Comparison of ENCODE assay signal across 22 cellular contexts in genomic region chr4:76892001-76892400, GRCh38. TPM values are rescaled to one million over a fixed set of nuclear protein-coding genes. Genes with fewer than 3 reads are reported as not detected.
A peak's percentile ranks its signal among the peaks of the same experiment; 100 is the strongest.
DNase-seq lines count a peak whose midpoint lies in the region; ATAC-seq and TF ChIP-seq lines count a peak whose summit lies in the region.
"Had no signal": no experiment of that assay in that cellular context is flagged by ENCODE, and none has a peak within 500 bp of the region (broad histone marks: within the 10 kb centered on the region; RNA-seq: fewer than 3 reads in every experiment).

No MANE protein-coding gene starts in this region.

- H3K27ac ChIP-seq in PC-9 (peak overlapping the region; percentile 93), esophagus squamous epithelium (peak overlapping the region in 3 of 4 donors; percentile 19 to 63 (median 62)), smooth muscle cell (ENCODE audit: low read depth) (peak overlapping the region; percentile 88), endodermal cell (ENCODE audit: low read depth, low read length) (no peak overlapping the region), neural progenitor cell (no peak overlapping the region), gastrocnemius medialis (no peak overlapping the region)
- H3K27ac ChIP-seq: BLaER1 treated with 17β-estradiol and CSF1 and Interleukin-3, amounts not matched to agents 10 nM and 100 nM; SK-N-MC had no signal

- ATAC-seq in gastrocnemius medialis = no peak
- ATAC-seq: HCT116 had no signal

- H3K4me3 ChIP-seq in PC-9 = no peak overlapping the region
- H3K4me3 ChIP-seq in esophagus squamous epithelium = no peak overlapping the region
- H3K4me3 ChIP-seq in smooth muscle cell = no peak overlapping the region
- H3K4me3 ChIP-seq in endodermal cell (ENCODE audit: low read length) = no peak overlapping the region
- no peak overlapping the region for H3K4me3 ChIP-seq in neural progenitor cell
- no peak overlapping the region for H3K4me3 ChIP-seq in gastrocnemius medialis
- H3K4me3 ChIP-seq: BLaER1 treated with 17β-estradiol and CSF1 and Interleukin-3, amounts not matched to agents 10 nM and 100 nM; SK-N-MC had no signal

- BruUV-seq in PC-9 (replicated peaks; lab: Mats Ljungman, UMichigan) = TSS peak; percentile 1

- H3K9me3 ChIP-seq in PC-9 (ENCODE audit: insufficient read depth, low read depth) (no peaks in the 10 kb centered on the region), esophagus squamous epithelium (no peaks in the 10 kb centered on the region), smooth muscle cell (replicated peaks; ENCODE audit: low read depth) (no peaks in the 10 kb centered on the region), endodermal cell (ENCODE audit: control insufficient read depth, low read length) (no peaks in the 10 kb centered on the region), neural progenitor cell (ENCODE audit: low read depth) (no peaks in the 10 kb centered on the region), gastrocnemius medialis (no peaks in the 10 kb centered on the region)

- H3K9me3 Mint-ChIP-seq in endodermal cell (no peaks in the 10 kb centered on the region), neural progenitor cell (peaks cover 6% of the 10 kb centered on the region)
- H3K9me3 Mint-ChIP-seq: CD4-positive, alpha-beta T cell had no signal

- H3K27me3 Mint-ChIP-seq in endodermal cell (ENCODE audit: insufficient read depth) (peaks cover 62% of the 10 kb centered on the region), neural progenitor cell (ENCODE audit: insufficient read depth, low read depth) (peaks cover 13% of the 10 kb centered on the region)

- peaks cover 9% of the 10 kb centered on the region for H3F3A ChIP-seq in PC-9 (ENCODE audit: insufficient read depth, low read depth)
- peaks cover 5% of the 10 kb centered on the region for H3F3A ChIP-seq in smooth muscle cell (ENCODE audit: low read depth)
- H3F3A ChIP-seq in neural progenitor cell (ENCODE audit: low read depth) = peaks cover 6% of the 10 kb centered on the region

- H3K27me3 ChIP-seq in PC-9 (ENCODE audit: insufficient read depth, low read depth) (no peaks in the 10 kb centered on the region), esophagus squamous epithelium (peaks cover 0 to 22% (median 0%) of the 10 kb centered on the region in 4 donors), smooth muscle cell (ENCODE audit: low read depth) (peaks cover 21% of the 10 kb centered on the region), endodermal cell (ENCODE audit: control insufficient read depth, insufficient read depth, low read length, poor library complexity, severe bottlenecking) (peaks cover 66% of the 10 kb centered on the region), neural progenitor cell (peaks cover 62% of the 10 kb centered on the region), gastrocnemius medialis (peaks cover 19 to 29% (median 19%) of the 10 kb centered on the region in 3 donors)

- no peaks in the 10 kb centered on the region for H4K20me1 ChIP-seq in PC-9 (ENCODE audit: insufficient read depth)
- no peaks in the 10 kb centered on the region for H4K20me1 ChIP-seq in smooth muscle cell (ENCODE audit: low read depth)
- no peaks in the 10 kb centered on the region for H4K20me1 ChIP-seq in neural progenitor cell (ENCODE audit: low read depth)
- H4K20me1 ChIP-seq: BLaER1 treated with 17β-estradiol and CSF1 and Interleukin-3, amounts not matched to agents 10 nM and 100 nM had no signal

- H3K4me1 ChIP-seq in PC-9 (replicated peaks; ENCODE audit: insufficient read depth) (peaks cover 35% of the 10 kb centered on the region), esophagus squamous epithelium (peaks cover 4 to 26% (median 7%) of the 10 kb centered on the region in 3 donors), smooth muscle cell (ENCODE audit: low read depth) (peaks cover 4% of the 10 kb centered on the region), endodermal cell (ENCODE audit: control insufficient read depth, insufficient read depth, low read length) (no peaks in the 10 kb centered on the region), neural progenitor cell (peaks cover 11% of the 10 kb centered on the region), gastrocnemius medialis (peaks cover 0 to 4% of the 10 kb centered on the region in 2 donors)

- peak overlapping the region; percentile 66 for H3K9ac ChIP-seq in smooth muscle cell (ENCODE audit: low read depth)
- H3K9ac ChIP-seq in endodermal cell (ENCODE audit: extremely low read depth, low read length, poor library complexity, severe bottlenecking) = no peak overlapping the region
- no peak overlapping the region for H3K9ac ChIP-seq in neural progenitor cell
- H3K9ac ChIP-seq: BLaER1 treated with 17β-estradiol and CSF1 and Interleukin-3, amounts not matched to agents 10 nM and 100 nM had no signal

- TF ChIP-seq CTCF in PC-9 (conservative IDR thresholded peaks at IDR 0.05) = no peak
- TF ChIP-seq CTCF in esophagus squamous epithelium (IDR thresholded peaks at IDR 0.05) = no peak
- no peak for TF ChIP-seq CTCF in smooth muscle cell (IDR thresholded peaks at IDR 0.05; ENCODE audit: borderline replicate concordance, insufficient read depth, poor library complexity, severe bottlenecking)
- no peak for TF ChIP-seq CTCF in endodermal cell (conservative IDR thresholded peaks at IDR 0.05)
- TF ChIP-seq CTCF in neural progenitor cell (IDR thresholded peaks at IDR 0.05) = no peak
- TF ChIP-seq CTCF in gastrocnemius medialis (IDR thresholded peaks at IDR 0.05 in 4 of 5, conservative IDR thresholded peaks at IDR 0.05 in 1 of 5) = no peak

- H3K4me3 Mint-ChIP-seq in endodermal cell (no peak overlapping the region), neural progenitor cell (no peak overlapping the region)
- H3K4me3 Mint-ChIP-seq: CD4-positive, alpha-beta T cell had no signal

- peaks cover 3% of the 10 kb centered on the region for H3K4me1 Mint-ChIP-seq in endodermal cell
- H3K4me1 Mint-ChIP-seq in neural progenitor cell = no peaks in the 10 kb centered on the region

- intact Hi-C loops in PC-9 (cut with micrococcal nuclease; ENCODE audit: unreplicated experiment) = loop anchor here (2.0 kb wide), 1 partner anchor 109 kb away; no protein-coding TSS in a partner anchor
- intact Hi-C loops in esophagus squamous epithelium (cut with DNase I) = no loop called here
- intact Hi-C loops in gastrocnemius medialis (cut with DNase I; ENCODE audit: low total_unique reads) = no loop called here

- TF ChIP-seq POLR2A in esophagus squamous epithelium (IDR thresholded peaks at IDR 0.05) (no peak), gastrocnemius medialis (IDR thresholded peaks at IDR 0.05) (no peak)

- H3K36me3 ChIP-seq in PC-9 (ENCODE audit: low read depth) (no peaks in the 10 kb centered on the region), esophagus squamous epithelium (no peaks in the 10 kb centered on the region), smooth muscle cell (ENCODE audit: low read depth) (no peaks in the 10 kb centered on the region), endodermal cell (ENCODE audit: control insufficient read depth, insufficient read depth, low read length) (no peaks in the 10 kb centered on the region), neural progenitor cell (no peaks in the 10 kb centered on the region), gastrocnemius medialis (no peaks in the 10 kb centered on the region)

- H3K36me3 Mint-ChIP-seq in endodermal cell (ENCODE audit: low read depth) (no peaks in the 10 kb centered on the region), neural progenitor cell (no peaks in the 10 kb centered on the region)

- peak overlapping the region; percentile 67 for H3K4me2 ChIP-seq in PC-9
- peak overlapping the region; percentile 42 for H3K4me2 ChIP-seq in smooth muscle cell
- no peak overlapping the region for H3K4me2 ChIP-seq in neural progenitor cell
- H3K4me2 ChIP-seq: BLaER1 treated with 17β-estradiol and CSF1 and Interleukin-3, amounts not matched to agents 10 nM and 100 nM had no signal

- H3K9me2 ChIP-seq in PC-9 (ENCODE audit: insufficient read depth) = no peaks in the 10 kb centered on the region; the same call in 1 of the 2 replicates

- 32 to 43% methylated on average over 1 of the region's 1 CpG for WGBS in esophagus squamous epithelium, 2 donors
- WGBS in smooth muscle cell (ENCODE audit: low lambda C conversion rate) = 10% methylated on average over 1 of the region's 1 CpG
- WGBS in endodermal cell (ENCODE audit: insufficient coverage in 1 of 2, insufficient read length in 1 of 2), 2 experiments = 70 to 86% methylated on average over 1 of the region's 1 CpG

- no peak overlapping the region for H3K27ac Mint-ChIP-seq in endodermal cell
- no peak overlapping the region for H3K27ac Mint-ChIP-seq in neural progenitor cell
- H3K27ac Mint-ChIP-seq: CD4-positive, alpha-beta T cell had no signal

- CTCF ChIA-PET in PC-9 (lab: Charles Lee) = interaction anchor here (0.6 kb wide), 1 partner anchor 66 kb away, joined by 5 read pairs; no protein-coding TSS in a partner anchor

- DNase-seq in EH (ENCODE audit: low read depth) (peak; percentile 34), PC-9 (peak in 1 of 2 experiments; percentile 37), esophagus squamous epithelium (lab: John Stamatoyannopoulos, UW) (no peak), smooth muscle cell (lab: John Stamatoyannopoulos, UW; ENCODE audit: unreplicated experiment) (no peak), endodermal cell (no peak), neural progenitor cell (ENCODE audit: low spot score) (no peak), gastrocnemius medialis (no peak)
- DNase-seq: CD4-positive, alpha-beta T cell; Karpas-422; MV-4-11; NCI-H1105 treated with DMSO at 0.1 percent for 48 hours; NCI-H2029; NCI-H2227 treated with DMSO at 0.1 percent for 48 hours; NCI-H510A; NCI-H69; SIG-M5 had no signal

- peaks cover 13% of the 10 kb centered on the region for H3K79me2 ChIP-seq in PC-9 (ENCODE audit: low read depth)
- no peaks in the 10 kb centered on the region for H3K79me2 ChIP-seq in smooth muscle cell (ENCODE audit: low read depth)
- H3K79me2 ChIP-seq in neural progenitor cell (ENCODE audit: low read depth) = no peaks in the 10 kb centered on the region

- H2AFZ ChIP-seq in PC-9 (no peak overlapping the region), smooth muscle cell (ENCODE audit: low read depth) (no peak overlapping the region), neural progenitor cell (replicated peaks) (no peak overlapping the region)

- POLR2A ChIA-PET in PC-9 (lab: Charles Lee; ENCODE audit: unreplicated experiment) = interaction anchor here (0.6 to 1.3 kb wide), 5 partner anchors 62 to 254 kb away, joined by 3 to 8 read pairs (median 6); no protein-coding TSS in a partner anchor

- in situ Hi-C loops in gastrocnemius medialis (cut with MboI; ENCODE audit: low sequenced_read_pairs in 4 of 4) = no loop called here

RNA-seq across cellular contexts. Expression of gene SOWAHB, which starts 5.9 kb away (rescaled TPM):
- total RNA-seq in PC-9 (2021) (6.2 and 7.7 TPM in 2 replicates), esophagus squamous epithelium (10 to 100 TPM in 3 of 4 donors, 1 to 10 TPM in 1; 6.5 to 29.0 (median 19.0) TPM), smooth muscle cell (4.6 and 8.7 TPM in 2 replicates), endodermal cell (1 to 10 TPM; 1.2 to 2.6 TPM), neural progenitor cell (ENCODE audit: low replicate concordance) (0.06 and 0.11 TPM in 2 replicates), gastrocnemius medialis (under 1 TPM in 1 of 4 donors, not detected in 3; 0.12 TPM)
- polyA plus RNA-seq in smooth muscle cell = 0.81 and 6.8 TPM in 2 replicates
- 0.50 TPM for polyA plus RNA-seq in endodermal cell (2013, experiment 1 of 2)
- polyA plus RNA-seq in endodermal cell (2013, experiment 2 of 2) = 0.46 TPM
- total RNA-seq: A172; CD4-positive, alpha-beta T cell; M059J; OCI-LY7 had no signal

RNA-seq across cellular contexts. Expression of gene SEPTIN11, which starts 57.6 kb away (rescaled TPM):
- 38.8 and 48.1 TPM in 2 replicates for total RNA-seq in PC-9 (2021)
- total RNA-seq in esophagus squamous epithelium = 10 to 100 TPM; 10.4 to 56.6 (median 36.3) TPM
- 244 and 285 TPM in 2 replicates for total RNA-seq in smooth muscle cell
- 144 and 157 TPM in 2 replicates for polyA plus RNA-seq in smooth muscle cell
- total RNA-seq in endodermal cell = 100 to 1,000 TPM; 102 to 116 TPM
- polyA plus RNA-seq in endodermal cell (2013, experiment 1 of 2) = 130 TPM
- polyA plus RNA-seq in endodermal cell (2013, experiment 2 of 2) = 129 TPM
- total RNA-seq in neural progenitor cell (ENCODE audit: low replicate concordance) = 124 and 183 TPM in 2 replicates
- 100 to 1,000 TPM in 1 of 4 donors, 10 to 100 TPM in 3; 11.3 to 104 (median 47.9) TPM for total RNA-seq in gastrocnemius medialis

Comparison
In these comparisons a context has a peak if more than half of its experiments do, and no peak if none do; other contexts are left out.
1. H3K27ac ChIP-seq: peak in PC-9 (single experiment), esophagus squamous epithelium (3 of 4) and smooth muscle cell (single experiment); none in endodermal cell (single experiment), neural progenitor cell (single experiment) and gastrocnemius medialis (0 of 4).